1 cellular context compared by ENCODE assay signal in the genomic region with DNA sequence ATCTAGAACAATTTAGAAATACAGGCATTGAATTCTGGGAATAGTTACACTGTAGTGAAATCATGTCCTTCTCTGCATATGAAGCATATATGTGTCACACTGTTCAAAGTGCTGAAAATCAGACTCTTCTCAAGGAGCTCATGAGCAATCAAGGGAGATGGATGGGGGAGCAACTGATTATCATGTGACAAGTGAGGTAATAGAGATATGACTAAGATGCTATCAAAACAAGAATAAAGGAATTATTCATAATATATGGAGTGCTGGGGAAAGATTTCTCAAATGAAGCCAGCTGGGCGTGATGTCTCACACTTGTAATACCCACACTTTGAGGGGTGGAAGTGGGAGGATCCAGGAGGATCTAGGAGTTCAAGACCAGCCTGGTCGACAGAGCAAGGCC.
TF ChIP-seq lines count a peak whose summit lies in the region.

No MANE protein-coding gene starts in this region.

TF ChIP-seq in HCT116, 20 proteins besides CTCF, POLR2A, EP300 and RAD21 (continued from another document):
- TF ChIP-seq, protein P1, sequence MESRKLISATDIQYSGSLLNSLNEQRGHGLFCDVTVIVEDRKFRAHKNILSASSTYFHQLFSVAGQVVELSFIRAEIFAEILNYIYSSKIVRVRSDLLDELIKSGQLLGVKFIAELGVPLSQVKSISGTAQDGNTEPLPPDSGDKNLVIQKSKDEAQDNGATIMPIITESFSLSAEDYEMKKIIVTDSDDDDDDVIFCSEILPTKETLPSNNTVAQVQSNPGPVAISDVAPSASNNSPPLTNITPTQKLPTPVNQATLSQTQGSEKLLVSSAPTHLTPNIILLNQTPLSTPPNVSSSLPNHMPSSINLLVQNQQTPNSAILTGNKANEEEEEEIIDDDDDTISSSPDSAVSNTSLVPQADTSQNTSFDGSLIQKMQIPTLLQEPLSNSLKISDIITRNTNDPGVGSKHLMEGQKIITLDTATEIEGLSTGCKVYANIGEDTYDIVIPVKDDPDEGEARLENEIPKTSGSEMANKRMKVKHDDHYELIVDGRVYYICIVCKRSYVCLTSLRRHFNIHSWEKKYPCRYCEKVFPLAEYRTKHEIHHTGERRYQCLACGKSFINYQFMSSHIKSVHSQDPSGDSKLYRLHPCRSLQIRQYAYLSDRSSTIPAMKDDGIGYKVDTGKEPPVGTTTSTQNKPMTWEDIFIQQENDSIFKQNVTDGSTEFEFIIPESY (IDR thresholded peaks at IDR 0.05; ENCODE audit: extremely low read depth, insufficient replicate concordance, low read length), result no peak
- TF ChIP-seq, protein P2, sequence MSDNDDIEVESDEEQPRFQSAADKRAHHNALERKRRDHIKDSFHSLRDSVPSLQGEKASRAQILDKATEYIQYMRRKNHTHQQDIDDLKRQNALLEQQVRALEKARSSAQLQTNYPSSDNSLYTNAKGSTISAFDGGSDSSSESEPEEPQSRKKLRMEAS (IDR thresholded peaks at IDR 0.05), result no peak
